Comparison of ENCODE assay signal across 15 cellular contexts in genomic region chr6:136587527-136587926, GRCh38. TPM values are rescaled to one million over a fixed set of nuclear protein-coding genes. Genes with fewer than 3 reads are reported as not detected.
DNase-seq lines count a peak whose midpoint lies in the region; ATAC-seq and TF ChIP-seq lines count a peak whose summit lies in the region.
"Had no signal": no experiment of that assay in that cellular context is flagged by ENCODE, and none has a peak within 500 bp of the region (broad histone marks: within the 10 kb centered on the region; RNA-seq: fewer than 3 reads in every experiment).

No MANE protein-coding gene starts in this region.

- H3K4me3 ChIP-seq in psoas muscle, result no peak overlapping the region
- H3K4me3 ChIP-seq: mucosa of descending colon had no signal

- H3K27ac Mint-ChIP-seq in HFFc6 (peak overlapping the region; percentile 93), chondrocyte (ENCODE audit: unreplicated experiment) (peak overlapping the region; percentile 22)
- H3K27ac Mint-ChIP-seq: dendritic cell treated with granulocyte-macrophage colony-stimulating factor and Interleukin-4, amounts not matched to agents 40 ng/mL and 50 ng/mL, for 4 days; T-helper 2 cell treated with Interferon-gamma antibody and Interleukin-4, amounts not matched to agents 5 μg/mL and 100 μg/mL, for 36 hours had no signal

- DNase-seq in EH (ENCODE audit: low read depth), result peak; percentile 5
- DNase-seq in HFFc6, result no peak
- DNase-seq in chondrocyte (ENCODE audit: low spot score), result no peak
- no peak for DNase-seq in psoas muscle
- no peak for DNase-seq in NCI-H1436 treated with DMSO at 0.1 percent for 48 hours (lab: John Stamatoyannopoulos, UW)
- DNase-seq in kidney glomerular epithelial cell (lab: John Stamatoyannopoulos, UW), result no peak
- DNase-seq in activated CD8-positive, alpha-beta memory T cell treated with anti-CD3 and anti-CD28 coated beads for 24 hours, result no peak
- DNase-seq: activated CD4-positive, CD25-positive, alpha-beta regulatory T cell treated with anti-CD3 and anti-CD28 coated beads, Interleukin-2, amount 50 U/mL, for 72 hours; mucosa of descending colon; NCI-H2081; retina had no signal

- H3K36me3 Mint-ChIP-seq in HFFc6 (ENCODE audit: low read depth) (peaks cover 52% of the 10 kb centered on the region), chondrocyte (ENCODE audit: low read depth) (peaks cover 10% of the 10 kb centered on the region)
- H3K36me3 Mint-ChIP-seq: brain had no signal

- peaks cover 25% of the 10 kb centered on the region for H3K4me1 ChIP-seq in psoas muscle

- no peaks in the 10 kb centered on the region for H3K9me3 Mint-ChIP-seq in HFFc6
- H3K9me3 Mint-ChIP-seq in chondrocyte (ENCODE audit: low read depth), result no peaks in the 10 kb centered on the region
- H3K9me3 Mint-ChIP-seq: dendritic cell treated with granulocyte-macrophage colony-stimulating factor and Interleukin-4, amounts not matched to agents 40 ng/mL and 50 ng/mL, for 4 days; T-helper 2 cell treated with Interferon-gamma antibody and Interleukin-4, amounts not matched to agents 5 μg/mL and 100 μg/mL, for 36 hours had no signal

- no peaks in the 10 kb centered on the region for H3K27me3 Mint-ChIP-seq in HFFc6 (ENCODE audit: insufficient read depth)
- no peaks in the 10 kb centered on the region for H3K27me3 Mint-ChIP-seq in chondrocyte (ENCODE audit: low read depth)
- H3K27me3 Mint-ChIP-seq: brain; dendritic cell treated with granulocyte-macrophage colony-stimulating factor and Interleukin-4, amounts not matched to agents 40 ng/mL and 50 ng/mL, for 4 days had no signal

- H3K4me1 Mint-ChIP-seq in HFFc6 (ENCODE audit: low read depth) (peaks cover 57% of the 10 kb centered on the region), chondrocyte (ENCODE audit: low read depth) (peaks cover 35% of the 10 kb centered on the region)

- peaks cover 0 to 28% of the 10 kb centered on the region in 2 donors for H3K36me3 ChIP-seq in psoas muscle (ENCODE audit: insufficient read depth in 1 of 2, low read depth in 1 of 2)

- TF ChIP-seq CTCF in HFFc6 (IDR thresholded peaks at IDR 0.05), result peak; percentile 13; the same call in 1 of the 2 replicates
- no peak for TF ChIP-seq CTCF in chondrocyte (IDR thresholded peaks at IDR 0.05)
- TF ChIP-seq CTCF in psoas muscle (IDR thresholded peaks at IDR 0.05), result no peak

- H3K27me3 ChIP-seq in psoas muscle (ENCODE audit: insufficient read depth in 3 of 3, low read length in 2 of 3), result no peaks in the 10 kb centered on the region

- ATAC-seq in psoas muscle (peak in 2 of 4 donors; percentile 44 to 64), GM18861 (IDR thresholded peaks at IDR 0.05; ENCODE audit: unreplicated experiment) (no peak)
- ATAC-seq: mucosa of descending colon had no signal

- H3K4me3 Mint-ChIP-seq in HFFc6 (no peak overlapping the region), chondrocyte (ENCODE audit: unreplicated experiment) (no peak overlapping the region)
- H3K4me3 Mint-ChIP-seq: brain; dendritic cell treated with granulocyte-macrophage colony-stimulating factor and Interleukin-4, amounts not matched to agents 40 ng/mL and 50 ng/mL, for 4 days; T-helper 2 cell treated with Interferon-gamma antibody and Interleukin-4, amounts not matched to agents 5 μg/mL and 100 μg/mL, for 36 hours had no signal

- H3K27ac ChIP-seq in psoas muscle, result peak overlapping the region; percentile 78

- intact Hi-C loops in psoas muscle (cut with DNase I), result loop anchor here in 1 of 2 donors (10.0 kb wide), 1 partner anchor 1057 kb away; no protein-coding TSS in a partner anchor

- WGBS in psoas muscle, 3 donors, result 90 to 94% (median 91%) methylated on average over 1 of the region's 1 CpG

- no peaks in the 10 kb centered on the region for H3K9me3 ChIP-seq in psoas muscle
- H3K9me3 ChIP-seq: mucosa of descending colon had no signal

RNA-seq across cellular contexts. Expression of gene MAP7, which starts 37.3 kb away (rescaled TPM):
- under 1 TPM; 0.14 to 0.65 (median 0.51) TPM for total RNA-seq in HFFc6 (2021; fragmentation: NEBNext Ultra II Directional; extraction: Animal tissue kit (Norgen Biotek cat#: 25700))
- 0.17 to 1.1 TPM (median 0.77 TPM) in 3 replicates for total RNA-seq in chondrocyte
- under 1 TPM; 0.32 to 0.94 (median 0.62) TPM for total RNA-seq in psoas muscle
- under 1 TPM; 0.10 to 0.20 (median 0.10) TPM for polyA plus RNA-seq in psoas muscle
